ENCODE assay signal across 15 cellular contexts in genomic region chr22:46617250-46618103, GRCh38. TPM values are rescaled to one million over a fixed set of nuclear protein-coding genes. Genes with fewer than 3 reads are reported as not detected.
DNase-seq lines count a peak whose midpoint lies in the region; ATAC-seq and TF ChIP-seq lines count a peak whose summit lies in the region.
"Had no signal": no experiment of that assay in that cellular context is flagged by ENCODE, and none has a peak within 500 bp of the region (broad histone marks: within the 10 kb centered on the region; RNA-seq: fewer than 3 reads in every experiment).

No MANE protein-coding gene starts in this region.

- peak overlapping the region; percentile 41 for H3K27ac Mint-ChIP-seq in osteocyte (ENCODE audit: unreplicated experiment)
- H3K27ac Mint-ChIP-seq: CD4-positive, CD25-positive, alpha-beta regulatory T cell had no signal

- peak overlapping the region; percentile 87 for H3K4me2 ChIP-seq in BLaER1

- H3K9me3 ChIP-seq in BLaER1 (no peaks in the 10 kb centered on the region), KOPT-K1 (ENCODE audit: insufficient read depth, low read length, poor library complexity, severe bottlenecking) (no peaks in the 10 kb centered on the region)
- H3K9me3 ChIP-seq: suprapubic skin had no signal

- no peak for TF ChIP-seq CTCF in osteocyte (IDR thresholded peaks at IDR 0.05)

- intact Hi-C loops in posterior vena cava (cut with DNase I): no loop called here

- no peaks in the 10 kb centered on the region for H3K9me3 Mint-ChIP-seq in osteocyte (ENCODE audit: unreplicated experiment)

- H3K9ac ChIP-seq in BLaER1: peak overlapping the region; percentile 75

- peak; percentile 56 for DNase-seq in glomerular visceral epithelial cell (ENCODE audit: extremely low spot score)
- no peak for DNase-seq in osteocyte (ENCODE audit: extremely low spot score, unreplicated experiment)
- no peak for DNase-seq in posterior vena cava (ENCODE audit: low spot score)
- no peak for DNase-seq in stimulated activated CD4-positive, alpha-beta T cell treated with anti-CD3 and anti-CD28 coated beads, Interleukin-2, amount 100 ng/mL, for 24 hours
- DNase-seq: CD4-positive, CD25-positive, alpha-beta regulatory T cell; DMS79; erythroblast; head of caudate nucleus; MM.1S had no signal

- no peaks in the 10 kb centered on the region for H3K36me3 Mint-ChIP-seq in osteocyte (ENCODE audit: unreplicated experiment)
- H3K36me3 Mint-ChIP-seq: CD4-positive, CD25-positive, alpha-beta regulatory T cell had no signal

- no peak overlapping the region; the same call in 1 of the 2 replicates for H3K4me3 ChIP-seq in BLaER1
- H3K4me3 ChIP-seq: coronary artery, suprapubic skin had no signal

- H4K20me1 ChIP-seq in BLaER1: peaks cover 75% of the 10 kb centered on the region

- H3K27me3 Mint-ChIP-seq in osteocyte (ENCODE audit: unreplicated experiment): no peaks in the 10 kb centered on the region
- H3K27me3 Mint-ChIP-seq: CD4-positive, CD25-positive, alpha-beta regulatory T cell had no signal

- H3K4me1 ChIP-seq in BLaER1: peaks cover 81% of the 10 kb centered on the region

- H3K36me3 ChIP-seq in BLaER1: no peaks in the 10 kb centered on the region
- H3K36me3 ChIP-seq in KOPT-K1 (ENCODE audit: insufficient read depth, low read length): 0 out of 2 replicates have a peak, but pooled peaks cover 5% of the 10 kb centered on the region
- H3K36me3 ChIP-seq: suprapubic skin had no signal

- H3K4me1 Mint-ChIP-seq in osteocyte (ENCODE audit: unreplicated experiment): peaks cover 41% of the 10 kb centered on the region

- H3K27me3 ChIP-seq in BLaER1: no peaks in the 10 kb centered on the region
- H3K27me3 ChIP-seq: suprapubic skin had no signal

- no peak overlapping the region for H3K4me3 Mint-ChIP-seq in osteocyte (ENCODE audit: unreplicated experiment)
- H3K4me3 Mint-ChIP-seq: CD4-positive, CD25-positive, alpha-beta regulatory T cell had no signal

- peak overlapping the region; percentile 80; the same call in 1 of the 2 replicates for H3K27ac ChIP-seq in BLaER1
- H3K27ac ChIP-seq in KOPT-K1 (ENCODE audit: low read depth, low read length, poor library complexity, severe bottlenecking): peak overlapping the region; percentile 79
- H3K27ac ChIP-seq: suprapubic skin had no signal

- ATAC-seq in HG02938 (IDR thresholded peaks at IDR 0.05; ENCODE audit: unreplicated experiment): no peak
- ATAC-seq in HG03432 (IDR thresholded peaks at IDR 0.05; ENCODE audit: unreplicated experiment): no peak

RNA-seq across cellular contexts. Expression of gene GRAMD4, which starts 2.7 kb away (rescaled TPM):
- total RNA-seq in osteocyte: 37.4 and 44.5 TPM in 2 replicates
- 10 to 100 TPM; 15.9 to 18.6 TPM for total RNA-seq in posterior vena cava
